Comparison of ENCODE assay signal across 28 cellular contexts in the genomic region with DNA sequence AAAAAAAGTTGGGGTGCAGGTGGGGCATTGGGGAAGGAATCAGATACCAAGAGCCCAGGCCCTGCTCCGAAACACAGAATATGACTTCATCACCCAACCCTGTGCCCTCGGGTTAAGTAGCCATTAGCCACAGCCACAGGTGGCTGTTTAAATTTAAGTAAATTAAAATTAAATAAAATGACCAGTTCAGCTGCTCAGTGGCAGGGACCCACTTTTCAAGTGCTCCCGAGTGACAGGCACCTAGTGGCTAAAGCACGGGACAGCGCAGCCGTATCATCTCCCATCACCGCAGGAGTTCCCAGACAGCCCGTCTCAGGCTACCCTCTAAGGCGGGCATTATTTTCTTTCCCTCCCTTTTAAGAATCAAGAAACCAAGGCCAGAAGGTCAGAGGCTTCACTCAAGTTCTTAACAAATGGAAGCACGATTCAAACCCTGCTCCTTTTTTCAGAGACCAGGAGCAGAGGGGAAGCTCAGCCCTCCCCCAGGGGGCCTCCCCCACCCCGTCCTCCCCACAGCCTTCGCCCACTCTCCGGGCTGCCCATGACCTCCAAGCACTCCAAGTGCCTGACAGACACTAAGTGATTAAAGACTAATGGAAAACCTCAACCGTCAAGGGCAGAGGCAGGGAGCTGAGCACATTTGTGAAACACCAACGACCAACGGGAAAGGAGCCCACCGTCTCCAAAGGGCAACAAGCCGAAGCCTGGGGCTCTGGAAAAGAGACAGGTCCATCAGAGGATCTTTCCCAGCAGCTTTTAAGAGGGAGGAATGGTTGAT. TPM values are rescaled to one million over a fixed set of nuclear protein-coding genes. Genes with fewer than 3 reads are reported as not detected.
DNase-seq lines count a peak whose midpoint lies in the region; ATAC-seq, FAIRE-seq and TF ChIP-seq lines count a peak whose summit lies in the region.
"Had no signal": no experiment of that assay in that cellular context is flagged by ENCODE, and none has a peak within 500 bp of the region (broad histone marks: within the 10 kb centered on the region; RNA-seq: fewer than 3 reads in every experiment).

No MANE protein-coding gene starts in this region.

- no peak overlapping the region for H2BK15ac ChIP-seq in H9 (ENCODE audit: low read depth, low read length)

- H3K14ac ChIP-seq in H9 (ENCODE audit: insufficient read depth, low read length) = no peak overlapping the region; the same call in 1 of the 2 replicates

- no peak overlapping the region for H2BK120ac ChIP-seq in H9 (ENCODE audit: low read depth, low read length, poor library complexity, severe bottlenecking)

- peak overlapping the region in 1 of 2 experiments; percentile 7; a peak in 2 of 5 replicates for H3K4me3 Mint-ChIP-seq in H9
- H3K4me3 Mint-ChIP-seq in astrocyte (ENCODE audit: unreplicated experiment) = peak overlapping the region; percentile 82
- no peak overlapping the region for H3K4me3 Mint-ChIP-seq in stimulated activated memory B cell treated with anti-CD40 and anti-IgM and Interleukin-4, amounts not matched to agents 10 μg/mL and 1 μg/mL and 100 μg/mL, for 72 hours
- H3K4me3 Mint-ChIP-seq: activated CD4-positive, alpha-beta memory T cell treated with anti-CD3 and anti-CD28 coated beads, Interleukin-2, amount 10 ng/mL, durations not matched to agents 7 days and 5 days; activated naive CD4-positive, alpha-beta T cell treated with anti-CD3 and anti-CD28 coated beads, Interleukin-2, amount 10 ng/mL, durations not matched to agents 7 days and 5 days; activated T-helper 17 cell treated with anti-CD3 and anti-CD28 coated beads, Interleukin-2, amount 50 U/mL, for 72 hours; immature natural killer cell had no signal

- H3K79me1 ChIP-seq in H9 (ENCODE audit: insufficient read depth, low read depth, low read length, poor library complexity, severe bottlenecking) = peaks cover 5% of the 10 kb centered on the region

- no peak overlapping the region for H2BK20ac ChIP-seq in H9 (ENCODE audit: low read depth, low read length, poor library complexity, severe bottlenecking)

- ATAC-seq in stimulated activated memory B cell treated with anti-CD40 and anti-IgM and Interleukin-4, amounts not matched to agents 10 μg/mL and 1 μg/mL and 100 μg/mL, for 72 hours = no peak
- no peak for ATAC-seq in HG02759 (IDR thresholded peaks at IDR 0.05; ENCODE audit: unreplicated experiment)
- ATAC-seq: activated T-helper 17 cell treated with anti-CD3 and anti-CD28 coated beads, Interleukin-2, amount 50 U/mL, for 72 hours; left cardiac atrium; SK-N-SH treated with all-trans-retinoic acid at 6 μM for 48 hours had no signal

- H3K27ac Mint-ChIP-seq in H9 (peak overlapping the region in 2 of 3 experiments; percentile 34 to 74; a peak in 2 of 7 replicates), astrocyte (ENCODE audit: unreplicated experiment) (no peak overlapping the region)
- peak overlapping the region; percentile 13 for H3K27ac Mint-ChIP-seq in stimulated activated memory B cell treated with anti-CD40 and anti-IgM and Interleukin-4, amounts not matched to agents 10 μg/mL and 1 μg/mL and 100 μg/mL, for 72 hours
- H3K27ac Mint-ChIP-seq: activated CD4-positive, alpha-beta memory T cell treated with anti-CD3 and anti-CD28 coated beads, Interleukin-2, amount 10 ng/mL, durations not matched to agents 7 days and 5 days; activated naive CD4-positive, alpha-beta T cell treated with anti-CD3 and anti-CD28 coated beads, Interleukin-2, amount 10 ng/mL, durations not matched to agents 7 days and 5 days; activated T-helper 17 cell treated with anti-CD3 and anti-CD28 coated beads, Interleukin-2, amount 50 U/mL, for 72 hours; immature natural killer cell had no signal

- H3K9ac ChIP-seq in H9 (ENCODE audit: extremely low read depth, insufficient read length, low read length) = no peak overlapping the region
- no peak overlapping the region for H3K9ac ChIP-seq in astrocyte (ENCODE audit: low read length)
- H3K9ac ChIP-seq: parathyroid adenoma had no signal

- no peak overlapping the region for H3T11ph ChIP-seq in H9 (ENCODE audit: low read length)

- H2BK12ac ChIP-seq in H9 (ENCODE audit: insufficient read length, low read depth, low read length) = no peak overlapping the region

- peaks cover 12% of the 10 kb centered on the region; the same call in 1 of the 2 replicates for H3K4me1 ChIP-seq in H9 (ENCODE audit: insufficient read depth, low read length)
- peaks cover 18% of the 10 kb centered on the region for H3K4me1 ChIP-seq in astrocyte (ENCODE audit: insufficient read depth, low read length)
- H3K4me1 ChIP-seq in effector memory CD4-positive, alpha-beta T cell (ENCODE audit: control insufficient read depth, insufficient read depth, low read length, poor library complexity, severe bottlenecking) = peaks cover 20% of the 10 kb centered on the region
- H3K4me1 ChIP-seq: parathyroid adenoma had no signal

- POLR2A ChIA-PET in GM10248 (lab: Yijun Ruan, JAX) = no interaction called here

- peaks cover 6 to 8% (median 7%) of the 10 kb centered on the region in 3 experiments; a peak in 6 of 7 replicates for H3K36me3 Mint-ChIP-seq in H9 (ENCODE audit: insufficient read depth in 1 of 3, low read depth in 3 of 3)
- H3K36me3 Mint-ChIP-seq in astrocyte (ENCODE audit: low read depth, unreplicated experiment) = peaks cover 8% of the 10 kb centered on the region
- peaks cover 10% of the 10 kb centered on the region for H3K36me3 Mint-ChIP-seq in stimulated activated memory B cell treated with anti-CD40 and anti-IgM and Interleukin-4, amounts not matched to agents 10 μg/mL and 1 μg/mL and 100 μg/mL, for 72 hours
- H3K36me3 Mint-ChIP-seq: immature natural killer cell had no signal

- H3K79me2 ChIP-seq in H9 (ENCODE audit: insufficient read depth, low read length) = peaks cover 73% of the 10 kb centered on the region; the same call in 1 of the 2 replicates
- H3K79me2 ChIP-seq in astrocyte (ENCODE audit: insufficient read depth, low read length) = peaks cover 99% of the 10 kb centered on the region

- H2AFZ ChIP-seq in H9 (ENCODE audit: low read length) (no peak overlapping the region), astrocyte (ENCODE audit: low read depth, low read length) (no peak overlapping the region)
- H2AFZ ChIP-seq: parathyroid adenoma had no signal

- H3K9me3 ChIP-seq in H9 (ENCODE audit: control insufficient read depth, low read depth, low read length) = no peaks in the 10 kb centered on the region
- no peaks in the 10 kb centered on the region for H3K9me3 ChIP-seq in astrocyte (ENCODE audit: insufficient read depth, low read depth, low read length)
- H3K9me3 ChIP-seq in effector memory CD4-positive, alpha-beta T cell (ENCODE audit: control insufficient read depth, low read length) = no peaks in the 10 kb centered on the region
- H3K9me3 ChIP-seq: breast epithelium, right atrium auricular region, transverse colon had no signal

- H3K27me3 Mint-ChIP-seq in H9 (ENCODE audit: low read depth) = no peaks in the 10 kb centered on the region
- no peaks in the 10 kb centered on the region for H3K27me3 Mint-ChIP-seq in astrocyte (ENCODE audit: low read depth, unreplicated experiment)
- H3K27me3 Mint-ChIP-seq in stimulated activated memory B cell treated with anti-CD40 and anti-IgM and Interleukin-4, amounts not matched to agents 10 μg/mL and 1 μg/mL and 100 μg/mL, for 72 hours = no peaks in the 10 kb centered on the region
- H3K27me3 Mint-ChIP-seq: activated CD4-positive, alpha-beta memory T cell treated with anti-CD3 and anti-CD28 coated beads, Interleukin-2, amount 10 ng/mL, durations not matched to agents 7 days and 5 days; activated naive CD4-positive, alpha-beta T cell treated with anti-CD3 and anti-CD28 coated beads, Interleukin-2, amount 10 ng/mL, durations not matched to agents 7 days and 5 days; activated T-helper 17 cell treated with anti-CD3 and anti-CD28 coated beads, Interleukin-2, amount 50 U/mL, for 72 hours had no signal

- TF ChIP-seq CTCF in H9 (conservative IDR thresholded peaks at IDR 0.05) (no peak), astrocyte (IDR thresholded peaks at IDR 0.05; ENCODE audit: insufficient read depth, low read depth, low read length) (no peak), GM10248 (IDR thresholded peaks at IDR 0.05; ENCODE audit: control extremely low read depth, extremely low read depth, low read depth, missing control alignments) (no peak)

- H3K4me2 ChIP-seq in H9 (ENCODE audit: insufficient read depth, insufficient read length, low read length) = no peak overlapping the region
- H3K4me2 ChIP-seq in astrocyte (ENCODE audit: low read length) = no peak overlapping the region

- no peak overlapping the region for H3K27ac ChIP-seq in H9 (ENCODE audit: insufficient read length, low read depth, low read length)
- no peak overlapping the region for H3K27ac ChIP-seq in astrocyte (ENCODE audit: low read depth, low read length)
- H3K27ac ChIP-seq in effector memory CD4-positive, alpha-beta T cell (ENCODE audit: insufficient read depth, low read length, poor library complexity, severe bottlenecking) = no peak overlapping the region
- H3K27ac ChIP-seq: HL-60, parathyroid adenoma, right atrium auricular region had no signal

- no peaks in the 10 kb centered on the region for H3K27me3 ChIP-seq in H9 (ENCODE audit: insufficient read depth, low read length)
- H3K27me3 ChIP-seq in astrocyte (ENCODE audit: insufficient read depth, low read length) = no peaks in the 10 kb centered on the region
- no peaks in the 10 kb centered on the region for H3K27me3 ChIP-seq in effector memory CD4-positive, alpha-beta T cell (replicated peaks; ENCODE audit: control insufficient read depth, insufficient read depth, low read length, poor library complexity, severe bottlenecking)
- H3K27me3 ChIP-seq: breast epithelium, right atrium auricular region, transverse colon had no signal

- H4K20me1 ChIP-seq in H9 (ENCODE audit: control insufficient read depth, insufficient read depth, insufficient read length) (no peaks in the 10 kb centered on the region), astrocyte (ENCODE audit: insufficient read depth, low read length) (peaks cover 91% of the 10 kb centered on the region)

- H4K5ac ChIP-seq in H9 (ENCODE audit: insufficient read length, low read depth, low read length) = no peak overlapping the region

- H3K4ac ChIP-seq in H9 (ENCODE audit: low read depth, low read length) = no peak overlapping the region

- no CpG with 5 or more reads among the region's 18 CpGs for WGBS in H9 (ENCODE audit: extremely low coverage, insufficient read length, low lambda C conversion rate)

- H3K56ac ChIP-seq in H9 (ENCODE audit: insufficient read length, low read depth, low read length) = no peak overlapping the region

- no peak overlapping the region for H3K4me3 ChIP-seq in astrocyte (ENCODE audit: insufficient read depth, low read depth, low read length)
- no peak overlapping the region for H3K4me3 ChIP-seq in effector memory CD4-positive, alpha-beta T cell (ENCODE audit: insufficient read depth, low read depth, low read length, poor library complexity, severe bottlenecking)
- H3K4me3 ChIP-seq: breast epithelium, right atrium auricular region, transverse colon had no signal

- no peak overlapping the region for H4K8ac ChIP-seq in H9 (replicated peaks; ENCODE audit: insufficient read length, low read depth, low read length)

- no peak for FAIRE-seq in astrocyte (lab: Jason Lieb, UNC)

- no peak overlapping the region for H2AK5ac ChIP-seq in H9 (ENCODE audit: insufficient read length, low read length)

- H4K91ac ChIP-seq in H9 (ENCODE audit: insufficient read length, low read depth, low read length) = no peak overlapping the region

- H2BK5ac ChIP-seq in H9 (ENCODE audit: insufficient read length, low read length) = no peak overlapping the region

- CTCF ChIA-PET in GM10248 (lab: Yijun Ruan, JAX) = interaction anchor here (0.8 to 2.3 kb wide), 4 partner anchors 11 to 209 kb away, joined by 3 to 12 read pairs (median 6); no protein-coding TSS in a partner anchor

- peaks cover 57 to 71% of the 10 kb centered on the region in 2 experiments for H3K4me1 Mint-ChIP-seq in H9
- H3K4me1 Mint-ChIP-seq in astrocyte (ENCODE audit: low read depth, unreplicated experiment) = peaks cover 28% of the 10 kb centered on the region
- H3K4me1 Mint-ChIP-seq in stimulated activated memory B cell treated with anti-CD40 and anti-IgM and Interleukin-4, amounts not matched to agents 10 μg/mL and 1 μg/mL and 100 μg/mL, for 72 hours = peaks cover 77% of the 10 kb centered on the region

- DNase-seq in H9 (no peak), astrocyte (ENCODE audit: low read depth) (no peak), myocyte (ENCODE audit: low read depth) (peak; percentile 53), GM10248 (ENCODE audit: extremely low spot score) (no peak), DMS 273 (lab: John Stamatoyannopoulos, UW; ENCODE audit: unreplicated experiment) (no peak)
- no peak for DNase-seq in effector memory CD4-positive, alpha-beta T cell
- DNase-seq: activated CD4-positive, alpha-beta memory T cell treated with anti-CD3 and anti-CD28 coated beads, Interleukin-2, amount 10 ng/mL, durations not matched to agents 7 days and 5 days; activated naive CD4-positive, alpha-beta T cell treated with anti-CD3 and anti-CD28 coated beads, Interleukin-2, amount 10 ng/mL, durations not matched to agents 7 days and 5 days; C1 segment of cervical spinal cord; COR-L47; DND-41; GF-D8; immature natural killer cell; KBM-7; left cardiac atrium; NCI-H1105 treated with DMSO at 0.1 percent for 48 hours; NCI-H1930; NCI-H510A treated with DMSO at 0.1 percent for 48 hours; stimulated activated CD4-positive, alpha-beta T cell treated with anti-CD3 and anti-CD28 coated beads, Interleukin-4, amount 100 ng/mL, for 1 hour; transverse colon had no signal

- H3K9me3 Mint-ChIP-seq in H9 (no peaks in the 10 kb centered on the region), astrocyte (ENCODE audit: unreplicated experiment) (no peaks in the 10 kb centered on the region)
- no peaks in the 10 kb centered on the region for H3K9me3 Mint-ChIP-seq in stimulated activated memory B cell treated with anti-CD40 and anti-IgM and Interleukin-4, amounts not matched to agents 10 μg/mL and 1 μg/mL and 100 μg/mL, for 72 hours
- H3K9me3 Mint-ChIP-seq: activated CD4-positive, alpha-beta memory T cell treated with anti-CD3 and anti-CD28 coated beads, Interleukin-2, amount 10 ng/mL, durations not matched to agents 7 days and 5 days; activated T-helper 17 cell treated with anti-CD3 and anti-CD28 coated beads, Interleukin-2, amount 50 U/mL, for 72 hours; immature natural killer cell had no signal

- H3K23me2 ChIP-seq in H9 (ENCODE audit: insufficient read length, low read depth, low read length, poor library complexity, severe bottlenecking) = peaks cover 9% of the 10 kb centered on the region

- H3K23ac ChIP-seq in H9 (ENCODE audit: insufficient read length, low read depth, low read length) = no peak overlapping the region

- no peaks in the 10 kb centered on the region for H3K36me3 ChIP-seq in astrocyte (ENCODE audit: insufficient read depth, low read length)
- H3K36me3 ChIP-seq in effector memory CD4-positive, alpha-beta T cell (ENCODE audit: control insufficient read depth, insufficient read depth, low read length) = no peaks in the 10 kb centered on the region
- H3K36me3 ChIP-seq: breast epithelium, right atrium auricular region, transverse colon had no signal

- H3K18ac ChIP-seq in H9 (ENCODE audit: insufficient read length, low read depth, low read length) = no peak overlapping the region

RNA-seq across cellular contexts. Expression of gene NCOR2, which starts 5.2 kb away (rescaled TPM):
- total RNA-seq in H9 (2021) = 220 and 226 TPM in 2 replicates
- total RNA-seq in astrocyte = 425 and 489 TPM in 2 replicates
- total RNA-seq in myocyte = 61.4 and 98.9 TPM in 2 replicates
- polyA plus RNA-seq in myocyte (2012) = 165 TPM
